Comparison of ENCODE assay signal across 34 cellular contexts in genomic region chr6:97621111-97621510, GRCh38.
"Had no signal": no experiment of that assay in that cellular context is flagged by ENCODE, and none has a peak within 500 bp of the region (broad histone marks: within the 10 kb centered on the region; RNA-seq: fewer than 3 reads in every experiment).

No MANE protein-coding gene starts in this region.

- H3K36me3 ChIP-seq: MG63 had no signal

- H3K9me3 ChIP-seq: MG63 had no signal

- H3K4me3 ChIP-seq: MG63 had no signal

- DNase-seq: Karpas-422, Kasumi-1, KG1, MG63, MM.1S, MV-4-11, NCI-H1048, NCI-H1092, NCI-H1092 treated with DMSO at 0.1 percent for 48 hours, NCI-H1105, NCI-H1105 treated with DMSO at 0.1 percent for 48 hours, NCI-H1417, NCI-H1417 treated with DMSO at 0.1 percent for 48 hours, NCI-H1436, NCI-H1436 treated with DMSO at 0.1 percent for 48 hours, NCI-H146, NCI-H1694, NCI-H1694 treated with DMSO at 0.1 percent for 48 hours, NCI-H187, NCI-H187 treated with DMSO at 0.1 percent for 48 hours, NCI-H1930, NCI-H2029, NCI-H2029 treated with DMSO at 0.1 percent for 48 hours, NCI-H2081, NCI-H2081 treated with DMSO at 0.1 percent for 48 hours, NCI-H2107, NCI-H2171, NCI-H2171 treated with DMSO at 0.1 percent for 48 hours, NCI-H2227 treated with DMSO at 0.1 percent for 48 hours, NCI-H226, NCI-H345, NCI-H446, NCI-H446 treated with DMSO at 0.1 percent for 48 hours had no signal

- H3K27ac ChIP-seq: KMS-11 had no signal

- H3K27me3 ChIP-seq: MG63 had no signal

- H3K9ac ChIP-seq: KMS-11 had no signal

- H3K4me2 ChIP-seq: KMS-11 had no signal
